2 cellular contexts compared by ENCODE assay signal in the genomic region with DNA sequence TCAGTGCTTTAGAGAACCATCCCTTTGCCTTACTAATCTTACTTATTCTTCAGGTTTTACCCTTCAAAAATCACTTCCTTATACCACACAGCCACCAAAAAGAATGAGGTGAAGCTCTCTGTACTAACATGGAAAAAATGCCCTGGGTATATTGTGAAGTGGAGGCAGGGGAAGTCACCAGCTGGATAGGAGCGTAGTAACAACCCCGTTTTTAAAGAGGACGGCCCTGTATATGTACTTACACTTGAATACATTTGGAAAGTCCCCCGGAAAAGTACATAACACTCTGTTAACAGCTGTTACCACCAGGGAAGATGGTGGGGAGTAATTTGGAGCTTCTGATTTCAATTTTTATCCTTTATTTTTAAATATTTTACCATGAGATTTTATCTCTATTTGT.
TF ChIP-seq lines count a peak whose summit lies in the region.

No MANE protein-coding gene starts in this region.

TF ChIP-seq in IMR-90, 13 proteins besides CTCF, POLR2A, EP300 and RAD21 (continued from another document):
- TF ChIP-seq, protein P1, sequence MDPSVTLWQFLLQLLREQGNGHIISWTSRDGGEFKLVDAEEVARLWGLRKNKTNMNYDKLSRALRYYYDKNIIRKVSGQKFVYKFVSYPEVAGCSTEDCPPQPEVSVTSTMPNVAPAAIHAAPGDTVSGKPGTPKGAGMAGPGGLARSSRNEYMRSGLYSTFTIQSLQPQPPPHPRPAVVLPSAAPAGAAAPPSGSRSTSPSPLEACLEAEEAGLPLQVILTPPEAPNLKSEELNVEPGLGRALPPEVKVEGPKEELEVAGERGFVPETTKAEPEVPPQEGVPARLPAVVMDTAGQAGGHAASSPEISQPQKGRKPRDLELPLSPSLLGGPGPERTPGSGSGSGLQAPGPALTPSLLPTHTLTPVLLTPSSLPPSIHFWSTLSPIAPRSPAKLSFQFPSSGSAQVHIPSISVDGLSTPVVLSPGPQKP (IDR thresholded peaks at IDR 0.05; ENCODE audit: borderline replicate concordance, low read depth, low read length): no peak
- TF ChIP-seq MAFK (IDR thresholded peaks at IDR 0.05; ENCODE audit: low read depth, low read length) (no peak), NFE2L2 (IDR thresholded peaks at IDR 0.05; ENCODE audit: low read depth, low read length) (no peak), RCOR1 (IDR thresholded peaks at IDR 0.05; ENCODE audit: insufficient replicate concordance, low read length) (no peak), FOS (IDR thresholded peaks at IDR 0.05; ENCODE audit: low read depth, low read length) (no peak), RFX5 (IDR thresholded peaks at IDR 0.05; ENCODE audit: low read depth, low read length) (no peak), MAZ (IDR thresholded peaks at IDR 0.05; ENCODE audit: borderline replicate concordance, low read depth, low read length) (no peak), BHLHE40 (IDR thresholded peaks at IDR 0.05; ENCODE audit: low read depth, low read length) (no peak), CEBPB (IDR thresholded peaks at IDR 0.05; ENCODE audit: low read depth, low read length) (no peak)
- TF ChIP-seq, protein P2, sequence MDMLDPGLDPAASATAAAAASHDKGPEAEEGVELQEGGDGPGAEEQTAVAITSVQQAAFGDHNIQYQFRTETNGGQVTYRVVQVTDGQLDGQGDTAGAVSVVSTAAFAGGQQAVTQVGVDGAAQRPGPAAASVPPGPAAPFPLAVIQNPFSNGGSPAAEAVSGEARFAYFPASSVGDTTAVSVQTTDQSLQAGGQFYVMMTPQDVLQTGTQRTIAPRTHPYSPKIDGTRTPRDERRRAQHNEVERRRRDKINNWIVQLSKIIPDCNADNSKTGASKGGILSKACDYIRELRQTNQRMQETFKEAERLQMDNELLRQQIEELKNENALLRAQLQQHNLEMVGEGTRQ (IDR thresholded peaks at IDR 0.05; ENCODE audit: low read depth, low read length): no peak

TF ChIP-seq in WTC11, 78 proteins besides CTCF, POLR2A, EP300 and RAD21:
- TF ChIP-seq, protein P3, sequence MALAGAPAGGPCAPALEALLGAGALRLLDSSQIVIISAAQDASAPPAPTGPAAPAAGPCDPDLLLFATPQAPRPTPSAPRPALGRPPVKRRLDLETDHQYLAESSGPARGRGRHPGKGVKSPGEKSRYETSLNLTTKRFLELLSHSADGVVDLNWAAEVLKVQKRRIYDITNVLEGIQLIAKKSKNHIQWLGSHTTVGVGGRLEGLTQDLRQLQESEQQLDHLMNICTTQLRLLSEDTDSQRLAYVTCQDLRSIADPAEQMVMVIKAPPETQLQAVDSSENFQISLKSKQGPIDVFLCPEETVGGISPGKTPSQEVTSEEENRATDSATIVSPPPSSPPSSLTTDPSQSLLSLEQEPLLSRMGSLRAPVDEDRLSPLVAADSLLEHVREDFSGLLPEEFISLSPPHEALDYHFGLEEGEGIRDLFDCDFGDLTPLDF (CRISPR knock-in tag; IDR thresholded peaks at IDR 0.05): no peak
- TF ChIP-seq GABPB1 (CRISPR knock-in tag; IDR thresholded peaks at IDR 0.05) (no peak), MYBL2 (CRISPR knock-in tag; IDR thresholded peaks at IDR 0.05) (no peak), NFYB (CRISPR knock-in tag; conservative IDR thresholded peaks at IDR 0.05; ENCODE audit: low read depth) (no peak), CREB1 (CRISPR knock-in tag; IDR thresholded peaks at IDR 0.05) (no peak), ZNF423 (CRISPR knock-in tag; IDR thresholded peaks at IDR 0.05) (no peak), ZNF263 (CRISPR knock-in tag; IDR thresholded peaks at IDR 0.05; ENCODE audit: low read depth) (no peak), ELF4 (CRISPR knock-in tag; IDR thresholded peaks at IDR 0.05; ENCODE audit: low read depth) (no peak), SMAD3 (CRISPR knock-in tag; IDR thresholded peaks at IDR 0.05; ENCODE audit: borderline replicate concordance) (no peak), ZNF219 (CRISPR knock-in tag; IDR thresholded peaks at IDR 0.05; ENCODE audit: borderline replicate concordance) (no peak), TP53 (CRISPR knock-in tag; IDR thresholded peaks at IDR 0.05) (no peak), HMGA2 (CRISPR knock-in tag; IDR thresholded peaks at IDR 0.05) (no peak), NR1H2 (CRISPR knock-in tag; IDR thresholded peaks at IDR 0.05) (no peak), FOXP1 (CRISPR knock-in tag; IDR thresholded peaks at IDR 0.05; ENCODE audit: borderline replicate concordance) (no peak)
- TF ChIP-seq, protein P4, sequence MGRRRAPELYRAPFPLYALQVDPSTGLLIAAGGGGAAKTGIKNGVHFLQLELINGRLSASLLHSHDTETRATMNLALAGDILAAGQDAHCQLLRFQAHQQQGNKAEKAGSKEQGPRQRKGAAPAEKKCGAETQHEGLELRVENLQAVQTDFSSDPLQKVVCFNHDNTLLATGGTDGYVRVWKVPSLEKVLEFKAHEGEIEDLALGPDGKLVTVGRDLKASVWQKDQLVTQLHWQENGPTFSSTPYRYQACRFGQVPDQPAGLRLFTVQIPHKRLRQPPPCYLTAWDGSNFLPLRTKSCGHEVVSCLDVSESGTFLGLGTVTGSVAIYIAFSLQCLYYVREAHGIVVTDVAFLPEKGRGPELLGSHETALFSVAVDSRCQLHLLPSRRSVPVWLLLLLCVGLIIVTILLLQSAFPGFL (CRISPR knock-in tag; IDR thresholded peaks at IDR 0.05; ENCODE audit: borderline replicate concordance): no peak
- TF ChIP-seq, protein P5, sequence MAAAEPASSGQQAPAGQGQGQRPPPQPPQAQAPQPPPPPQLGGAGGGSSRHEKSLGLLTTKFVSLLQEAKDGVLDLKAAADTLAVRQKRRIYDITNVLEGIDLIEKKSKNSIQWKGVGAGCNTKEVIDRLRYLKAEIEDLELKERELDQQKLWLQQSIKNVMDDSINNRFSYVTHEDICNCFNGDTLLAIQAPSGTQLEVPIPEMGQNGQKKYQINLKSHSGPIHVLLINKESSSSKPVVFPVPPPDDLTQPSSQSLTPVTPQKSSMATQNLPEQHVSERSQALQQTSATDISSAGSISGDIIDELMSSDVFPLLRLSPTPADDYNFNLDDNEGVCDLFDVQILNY (CRISPR knock-in tag; IDR thresholded peaks at IDR 0.05): no peak
TF ChIP-seq in WTC11: peak in this region for 0.
